8 cellular contexts compared by ENCODE assay signal in the genomic region with DNA sequence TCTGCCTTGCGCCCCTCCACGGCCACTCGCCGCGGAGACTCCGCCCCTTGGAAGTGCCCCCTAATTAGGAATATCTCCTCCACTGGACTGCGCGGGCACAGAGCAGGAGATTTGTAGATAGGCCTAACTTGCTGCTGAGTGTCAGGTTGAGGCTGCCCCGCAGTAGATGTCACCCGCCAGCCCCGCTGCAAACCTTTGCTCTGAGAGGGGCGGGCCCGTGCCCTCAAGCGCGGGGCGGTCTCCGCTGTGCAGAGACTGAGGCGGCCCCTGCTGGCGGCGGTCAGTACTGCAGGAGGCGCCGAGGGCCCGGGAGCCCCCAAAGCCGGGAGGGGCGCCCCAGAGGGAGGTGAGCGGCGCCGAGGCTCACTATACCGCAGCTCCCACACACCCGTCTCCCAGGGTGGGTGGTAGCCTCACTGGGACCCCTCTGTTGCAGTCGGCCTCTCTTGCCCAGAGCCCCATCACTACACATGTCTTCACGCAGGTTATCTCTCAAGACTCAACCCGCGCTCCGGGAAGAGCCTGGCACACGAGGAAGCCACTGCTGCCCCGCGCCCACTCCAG. TPM values are rescaled to one million over a fixed set of nuclear protein-coding genes. Genes with fewer than 3 reads are reported as not detected.
DNase-seq lines count a peak whose midpoint lies in the region; ATAC-seq and TF ChIP-seq lines count a peak whose summit lies in the region.

No MANE protein-coding gene starts in this region.

- peak overlapping the region in 1 of 10 donors; percentile 40 for H3K27ac ChIP-seq in heart right ventricle

- H3K9me3 ChIP-seq in heart right ventricle: no peaks in the 10 kb centered on the region

- intact Hi-C loops in heart right ventricle (cut with DNase I): loop anchor here in 9 of 10 donors (1.0 to 10.0 kb wide), 12 partner anchors 36 to 373 kb away; a partner anchor contains a TSS

- peaks cover 5 to 37% (median 17%) of the 10 kb centered on the region in 9 donors for H3K4me1 ChIP-seq in heart right ventricle

- POLR2A ChIA-PET in BJ (lab: Charles Lee): no interaction called here

- H3K27me3 ChIP-seq in BJ (ENCODE audit: control insufficient read depth, insufficient read depth, low read length) (peaks cover 5% of the 10 kb centered on the region), heart right ventricle (no peaks in the 10 kb centered on the region)

- H3K36me3 ChIP-seq in BJ (ENCODE audit: control insufficient read depth, insufficient read depth, low read length) (no peaks in the 10 kb centered on the region), heart right ventricle (no peaks in the 10 kb centered on the region)

- peak; percentile 51 for ATAC-seq in GM19351 (IDR thresholded peaks at IDR 0.05; ENCODE audit: unreplicated experiment)
- ATAC-seq in heart right ventricle: peak; percentile 78 to 90 (median 84)
- ATAC-seq in GM21390 (IDR thresholded peaks at IDR 0.05; ENCODE audit: unreplicated experiment): no peak

- DNase-seq in BJ (ENCODE audit: low read depth): no peak
- DNase-seq in Kasumi-1 (lab: John Stamatoyannopoulos, UW): peak; percentile 45 to 60
- peak; percentile 26 for DNase-seq in SKM-1 treated with dmso at 0.1 percent for 144 hours (lab: John Stamatoyannopoulos, UW; ENCODE audit: unreplicated experiment)
- DNase-seq in activated naive CD4-positive, alpha-beta T cell treated with anti-CD3 and anti-CD28 coated beads, Interleukin-2, amount 50 U/mL, for 16 hours: peak; percentile 92
- DNase-seq in heart right ventricle: peak; percentile 63 to 83
- DNase-seq in retinal pigment epithelial cell (ENCODE audit: low read depth): no peak

- CTCF ChIA-PET in BJ (lab: Yijun Ruan, JAX): interaction anchor here (1.0 to 9.3 kb wide), 18 partner anchors 10 to 515 kb away, joined by 3 to 253 read pairs (median 11); a partner anchor contains a TSS

- 9% methylated on average over 37 to 38 of the region's 38 CpGs for WGBS in heart right ventricle, 2 donors

- H3K4me3 ChIP-seq in BJ (ENCODE audit: low read depth, low read length) (peak overlapping the region; percentile 26), heart right ventricle (peak overlapping the region in 9 of 10 donors; percentile 9 to 56 (median 52)), retinal pigment epithelial cell (ENCODE audit: low read length) (peak overlapping the region; percentile 34)

- TF ChIP-seq CTCF in BJ (IDR thresholded peaks at IDR 0.05; ENCODE audit: insufficient read depth, low read depth, low read length) (peak; percentile 93), heart right ventricle (IDR thresholded peaks at IDR 0.05) (peak in 8 of 9 donors; percentile 99 to 100 (median 100)), retinal pigment epithelial cell (conservative IDR thresholded peaks at IDR 0.05; ENCODE audit: low read depth, low read length) (peak; percentile 83)

RNA-seq across cellular contexts. Expression of a gene that starts 2.9 kb away (rescaled TPM):
- polyA plus RNA-seq in BJ (2011; rRNA removed) (not detected in 2 replicates), heart right ventricle (under 1 TPM; 0.06 to 0.22 TPM)
- not detected in 2 replicates for polyA minus RNA-seq in BJ (2011; rRNA and poly(A)+ RNA removed)
- total RNA-seq in heart right ventricle: under 1 TPM in 2 of 10 donors, not detected in 8; 0.37 to 0.67 TPM

RNA-seq across cellular contexts. Expression of a gene that starts 28.5 kb away (rescaled TPM):
- 10.4 and 19.1 TPM in 2 replicates for polyA plus RNA-seq in BJ (2011; rRNA removed)
- 8.4 and 11.6 TPM in 2 replicates for polyA minus RNA-seq in BJ (2011; rRNA and poly(A)+ RNA removed)
- 100 to 1,000 TPM in 1 of 10 donors, 10 to 100 TPM in 9; 12.0 to 121 (median 43.5) TPM for total RNA-seq in heart right ventricle
- 10 to 100 TPM; 35.0 to 42.9 TPM for polyA plus RNA-seq in heart right ventricle

Comparison
In these comparisons a context has a peak if more than half of its experiments do, and no peak if none do; other contexts are left out.
1. DNase-seq: peak in Kasumi-1 (2 of 2), SKM-1 treated with dmso at 0.1 percent for 144 hours (single experiment), activated naive CD4-positive, alpha-beta T cell treated with anti-CD3 and anti-CD28 coated beads, Interleukin-2, amount 50 U/mL, for 16 hours (single experiment) and heart right ventricle (2 of 2); none in BJ (single experiment) and retinal pigment epithelial cell (single experiment).
2. Peak in every context shown above with its lines, with median percentiles within 50 percentile points of each other: H3K4me3 ChIP-seq and CTCF ChIP-seq.